ENCODE assay signal across 21 cellular contexts in genomic region chr13:73542446-73542845, GRCh38.
DNase-seq lines count a peak whose midpoint lies in the region; ATAC-seq and TF ChIP-seq lines count a peak whose summit lies in the region.
"Had no signal": no experiment of that assay in that cellular context is flagged by ENCODE, and none has a peak within 500 bp of the region (broad histone marks: within the 10 kb centered on the region; RNA-seq: fewer than 3 reads in every experiment).

No MANE protein-coding gene starts in this region.

- TF ChIP-seq EP300 in suprapubic skin (IDR thresholded peaks at IDR 0.05), result no peak

- TF ChIP-seq CTCF in PC-9 (conservative IDR thresholded peaks at IDR 0.05), result no peak
- TF ChIP-seq CTCF in epithelial cell of esophagus (IDR thresholded peaks at IDR 0.05; ENCODE audit: insufficient read depth, low read depth, low read length, missing control alignments), result no peak
- TF ChIP-seq CTCF in left lung (IDR thresholded peaks at IDR 0.05), result no peak
- no peak for TF ChIP-seq CTCF in suprapubic skin (IDR thresholded peaks at IDR 0.05)
- no peak for TF ChIP-seq CTCF in CD8-positive, alpha-beta T cell (IDR thresholded peaks at IDR 0.05)

- DNase-seq in PC-9 (peak; percentile 29 to 81), epithelial cell of esophagus (ENCODE audit: low read depth) (peak; percentile 86), left lung (no peak), suprapubic skin (ENCODE audit: low spot score in 2 of 2) (no peak)
- no peak for DNase-seq in activated T-helper 2 cell treated with anti-CD3 and anti-CD28 coated beads, Interferon-gamma antibody, Interleukin-2, Interleukin-4, amounts not matched to agents 10 μg/mL and 5 μg/mL and 100 μg/mL, durations not matched to agents 14 hours and 24 hours and 36 hours (ENCODE audit: low spot score)
- DNase-seq in activated CD4-positive, alpha-beta T cell treated with anti-CD3 and anti-CD28 coated beads, Interleukin-2, amount 10 ng/mL, durations not matched to agents 24 days and 14 days, result no peak
- no peak for DNase-seq in CD8-positive, alpha-beta T cell
- DNase-seq: ACHN; C1 segment of cervical spinal cord; GM23248; HCEC 1CT; Kasumi-1; MG63; NCI-H1092; NCI-H1436 treated with DMSO at 0.1 percent for 48 hours; NCI-H2029; NCI-H510A; NCI-H748 treated with DMSO at 0.1 percent for 48 hours; NK-92 treated with Interleukin-12 subunit alpha and Interleukin-12 subunit beta, amount 100 ng/mL, for 24 hours; SHP77 treated with DMSO at 0.1 percent for 48 hours; SK-N-SH had no signal

- H3K9me3 ChIP-seq in PC-9 (ENCODE audit: insufficient read depth, low read depth) (no peaks in the 10 kb centered on the region; the same call in 1 of the 2 replicates), left lung (no peaks in the 10 kb centered on the region), suprapubic skin (no peaks in the 10 kb centered on the region)
- H3K9me3 ChIP-seq in CD8-positive, alpha-beta T cell (ENCODE audit: low read length), result no peaks in the 10 kb centered on the region
- H3K9me3 ChIP-seq: MG63, SK-N-SH had no signal

- no peaks in the 10 kb centered on the region for H3K36me3 Mint-ChIP-seq in activated T-helper 2 cell treated with anti-CD3 and anti-CD28 coated beads, Interferon-gamma antibody, Interleukin-2, Interleukin-4, amounts not matched to agents 10 μg/mL and 5 μg/mL and 100 μg/mL, durations not matched to agents 14 hours and 24 hours and 36 hours (ENCODE audit: low read depth)
- no peaks in the 10 kb centered on the region for H3K36me3 Mint-ChIP-seq in activated CD4-positive, alpha-beta T cell treated with anti-CD3 and anti-CD28 coated beads, Interleukin-2, amount 10 ng/mL, durations not matched to agents 24 days and 14 days (ENCODE audit: low read depth)
- no peaks in the 10 kb centered on the region for H3K36me3 Mint-ChIP-seq in CD8-positive, alpha-beta T cell

- intact Hi-C loops in PC-9 (cut with micrococcal nuclease; ENCODE audit: unreplicated experiment) (loop anchor here (5.0 kb wide), 1 partner anchor 165 kb away; no protein-coding TSS in a partner anchor), left lung (cut with DNase I) (no loop called here)
- intact Hi-C loops in activated T-helper 2 cell treated with anti-CD3 and anti-CD28 coated beads, Interferon-gamma antibody, Interleukin-2, Interleukin-4, amounts not matched to agents 10 μg/mL and 5 μg/mL and 100 μg/mL, durations not matched to agents 14 hours and 24 hours and 36 hours (cut with micrococcal nuclease), result no loop called here
- intact Hi-C loops in activated CD4-positive, alpha-beta T cell treated with anti-CD3 and anti-CD28 coated beads, Interleukin-2, amount 10 ng/mL, durations not matched to agents 24 days and 14 days (cut with micrococcal nuclease), result no loop called here
- intact Hi-C loops in CD8-positive, alpha-beta T cell (cut with DNase I, micrococcal nuclease), result no loop called here

- H2AFZ ChIP-seq in PC-9, result no peak overlapping the region; the same call in 1 of the 2 replicates
- H2AFZ ChIP-seq: GM23248 had no signal

- no peaks in the 10 kb centered on the region for H3K4me1 Mint-ChIP-seq in activated T-helper 2 cell treated with anti-CD3 and anti-CD28 coated beads, Interferon-gamma antibody, Interleukin-2, Interleukin-4, amounts not matched to agents 10 μg/mL and 5 μg/mL and 100 μg/mL, durations not matched to agents 14 hours and 24 hours and 36 hours (ENCODE audit: low read depth)
- H3K4me1 Mint-ChIP-seq in activated CD4-positive, alpha-beta T cell treated with anti-CD3 and anti-CD28 coated beads, Interleukin-2, amount 10 ng/mL, durations not matched to agents 24 days and 14 days, result no peaks in the 10 kb centered on the region
- no peaks in the 10 kb centered on the region for H3K4me1 Mint-ChIP-seq in CD8-positive, alpha-beta T cell (ENCODE audit: low read depth)

- H3K27me3 Mint-ChIP-seq in activated T-helper 2 cell treated with anti-CD3 and anti-CD28 coated beads, Interferon-gamma antibody, Interleukin-2, Interleukin-4, amounts not matched to agents 10 μg/mL and 5 μg/mL and 100 μg/mL, durations not matched to agents 14 hours and 24 hours and 36 hours (ENCODE audit: low read depth), result no peaks in the 10 kb centered on the region
- H3K27me3 Mint-ChIP-seq in activated CD4-positive, alpha-beta T cell treated with anti-CD3 and anti-CD28 coated beads, Interleukin-2, amount 10 ng/mL, durations not matched to agents 24 days and 14 days, result peaks cover 7% of the 10 kb centered on the region
- no peaks in the 10 kb centered on the region for H3K27me3 Mint-ChIP-seq in CD8-positive, alpha-beta T cell (ENCODE audit: low read depth)

- no peaks in the 10 kb centered on the region for H3K9me3 Mint-ChIP-seq in activated T-helper 2 cell treated with anti-CD3 and anti-CD28 coated beads, Interferon-gamma antibody, Interleukin-2, Interleukin-4, amounts not matched to agents 10 μg/mL and 5 μg/mL and 100 μg/mL, durations not matched to agents 14 hours and 24 hours and 36 hours
- H3K9me3 Mint-ChIP-seq in activated CD4-positive, alpha-beta T cell treated with anti-CD3 and anti-CD28 coated beads, Interleukin-2, amount 10 ng/mL, durations not matched to agents 24 days and 14 days, result no peaks in the 10 kb centered on the region
- no peaks in the 10 kb centered on the region for H3K9me3 Mint-ChIP-seq in CD8-positive, alpha-beta T cell

- H3K27me3 ChIP-seq in PC-9 (ENCODE audit: insufficient read depth, low read depth), result no peaks in the 10 kb centered on the region
- H3K27me3 ChIP-seq in left lung, result no peaks in the 10 kb centered on the region
- H3K27me3 ChIP-seq in suprapubic skin, result no peaks in the 10 kb centered on the region
- no peaks in the 10 kb centered on the region for H3K27me3 ChIP-seq in CD8-positive, alpha-beta T cell (ENCODE audit: insufficient read depth, low read length)
- H3K27me3 ChIP-seq: MG63 had no signal

- H3K4me3 ChIP-seq in PC-9, result no peak overlapping the region
- H3K4me3 ChIP-seq in epithelial cell of esophagus (ENCODE audit: low read length), result no peak overlapping the region
- no peak overlapping the region for H3K4me3 ChIP-seq in left lung
- H3K4me3 ChIP-seq in suprapubic skin, result no peak overlapping the region
- no peak overlapping the region for H3K4me3 ChIP-seq in CD8-positive, alpha-beta T cell (ENCODE audit: low read depth, low read length)
- H3K4me3 ChIP-seq: GM23248, MG63 had no signal

- H3F3A ChIP-seq in PC-9 (ENCODE audit: insufficient read depth, low read depth), result no peaks in the 10 kb centered on the region

- POLR2A ChIA-PET in PC-9 (lab: Charles Lee; ENCODE audit: unreplicated experiment), result no interaction called here
- POLR2A ChIA-PET in CD8-positive, alpha-beta T cell (lab: Charles Lee), result interaction anchor here (0.7 kb wide), 1 partner anchor 9 kb away, joined by 3 read pairs; no protein-coding TSS in a partner anchor

- H3K4me3 Mint-ChIP-seq in activated T-helper 2 cell treated with anti-CD3 and anti-CD28 coated beads, Interferon-gamma antibody, Interleukin-2, Interleukin-4, amounts not matched to agents 10 μg/mL and 5 μg/mL and 100 μg/mL, durations not matched to agents 14 hours and 24 hours and 36 hours (ENCODE audit: low read depth), result no peak overlapping the region
- H3K4me3 Mint-ChIP-seq in activated CD4-positive, alpha-beta T cell treated with anti-CD3 and anti-CD28 coated beads, Interleukin-2, amount 10 ng/mL, durations not matched to agents 24 days and 14 days, result no peak overlapping the region
- H3K4me3 Mint-ChIP-seq in CD8-positive, alpha-beta T cell, result no peak overlapping the region

- ATAC-seq in left lung, result peak; percentile 66
- ATAC-seq in CD8-positive, alpha-beta T cell, result no peak

- CTCF ChIA-PET in PC-9 (lab: Charles Lee), result no interaction called here
- CTCF ChIA-PET in CD8-positive, alpha-beta T cell (lab: Charles Lee), result interaction anchor here (0.7 kb wide), 1 partner anchor 13 kb away, joined by 3 read pairs; no protein-coding TSS in a partner anchor

- BruUV-seq in PC-9 (replicated peaks; lab: Mats Ljungman, UMichigan), result no TSS peak

- no peaks in the 10 kb centered on the region for H4K20me1 ChIP-seq in PC-9 (ENCODE audit: insufficient read depth)

- H3K4me1 ChIP-seq in PC-9 (replicated peaks; ENCODE audit: insufficient read depth) (peaks cover 14% of the 10 kb centered on the region), left lung (no peaks in the 10 kb centered on the region), suprapubic skin (peaks cover 26% of the 10 kb centered on the region)
- H3K4me1 ChIP-seq in CD8-positive, alpha-beta T cell (ENCODE audit: insufficient read depth, low read length), result no peaks in the 10 kb centered on the region

- no peaks in the 10 kb centered on the region for H3K9me2 ChIP-seq in PC-9 (ENCODE audit: insufficient read depth)
- H3K9me2 ChIP-seq: SK-N-SH had no signal

- H3K27ac ChIP-seq in PC-9, result peak overlapping the region; percentile 66
- H3K27ac ChIP-seq in left lung, result no peak overlapping the region
- H3K27ac ChIP-seq in suprapubic skin, result peak overlapping the region; percentile 73
- H3K27ac ChIP-seq in CD8-positive, alpha-beta T cell (ENCODE audit: low read depth, low read length), result no peak overlapping the region
- H3K27ac ChIP-seq: GM23248 had no signal

- H3K36me3 ChIP-seq in PC-9 (ENCODE audit: low read depth), result no peaks in the 10 kb centered on the region
- H3K36me3 ChIP-seq in left lung, result no peaks in the 10 kb centered on the region
- no peaks in the 10 kb centered on the region for H3K36me3 ChIP-seq in suprapubic skin
- no peaks in the 10 kb centered on the region for H3K36me3 ChIP-seq in CD8-positive, alpha-beta T cell (ENCODE audit: insufficient read depth, low read length)
- H3K36me3 ChIP-seq: MG63 had no signal

- peak overlapping the region; percentile 45 for H3K4me2 ChIP-seq in PC-9
- H3K4me2 ChIP-seq: SK-N-SH had no signal

- H3K79me2 ChIP-seq in PC-9 (ENCODE audit: low read depth), result no peaks in the 10 kb centered on the region

- H3K27ac Mint-ChIP-seq in activated T-helper 2 cell treated with anti-CD3 and anti-CD28 coated beads, Interferon-gamma antibody, Interleukin-2, Interleukin-4, amounts not matched to agents 10 μg/mL and 5 μg/mL and 100 μg/mL, durations not matched to agents 14 hours and 24 hours and 36 hours, result no peak overlapping the region
- H3K27ac Mint-ChIP-seq in activated CD4-positive, alpha-beta T cell treated with anti-CD3 and anti-CD28 coated beads, Interleukin-2, amount 10 ng/mL, durations not matched to agents 24 days and 14 days, result no peak overlapping the region
- no peak overlapping the region for H3K27ac Mint-ChIP-seq in CD8-positive, alpha-beta T cell

- TF ChIP-seq POLR2A in suprapubic skin (IDR thresholded peaks at IDR 0.05), result no peak

Comparison
In these comparisons a context has a peak if more than half of its experiments do, and no peak if none do; other contexts are left out.
1. DNase-seq: peak in PC-9 (2 of 2) and epithelial cell of esophagus (single experiment); none in left lung (0 of 2), suprapubic skin (0 of 2), activated T-helper 2 cell treated with anti-CD3 and anti-CD28 coated beads, Interferon-gamma antibody, Interleukin-2, Interleukin-4, amounts not matched to agents 10 μg/mL and 5 μg/mL and 100 μg/mL, durations not matched to agents 14 hours and 24 hours and 36 hours (single experiment), activated CD4-positive, alpha-beta T cell treated with anti-CD3 and anti-CD28 coated beads, Interleukin-2, amount 10 ng/mL, durations not matched to agents 24 days and 14 days (single experiment) and CD8-positive, alpha-beta T cell (0 of 7).
2. H3K27ac ChIP-seq: peak in PC-9 (single experiment) and suprapubic skin (single experiment); none in left lung (0 of 2) and CD8-positive, alpha-beta T cell (single experiment).